26 cellular contexts compared by ENCODE assay signal in the genomic region with DNA sequence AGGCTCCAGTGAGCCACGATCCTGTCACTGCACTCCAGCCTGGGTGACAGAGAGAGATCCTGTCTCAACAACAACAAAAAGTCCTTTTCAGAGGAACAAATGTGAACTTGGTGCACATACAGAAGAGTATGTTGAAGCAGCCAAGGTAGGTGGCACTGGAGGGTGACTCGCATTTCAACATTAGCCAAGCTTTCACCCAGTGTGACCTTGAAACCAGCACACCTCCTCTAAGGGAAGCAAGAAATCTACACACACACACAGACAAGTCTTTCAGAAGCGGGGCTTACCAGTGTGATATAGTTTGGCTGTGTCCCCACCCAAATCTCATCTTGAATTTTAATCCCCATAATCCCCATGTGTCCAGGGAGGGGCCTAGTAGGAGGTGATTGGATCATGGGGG.
DNase-seq lines count a peak whose midpoint lies in the region; ATAC-seq, FAIRE-seq and TF ChIP-seq lines count a peak whose summit lies in the region.
"Had no signal": no experiment of that assay in that cellular context is flagged by ENCODE, and none has a peak within 500 bp of the region (broad histone marks: within the 10 kb centered on the region; RNA-seq: fewer than 3 reads in every experiment).

No MANE protein-coding gene starts in this region.

- no peaks in the 10 kb centered on the region for H3K4me1 Mint-ChIP-seq in Calu3 (ENCODE audit: low read depth, unreplicated experiment)

- peak; percentile 52 for FAIRE-seq in HTR-8/SVneo (lab: Jason Lieb, UNC)
- FAIRE-seq: A204.1, GM12878, GM12892, GM18507 had no signal

- BruUV-seq in Calu3 (replicated peaks; lab: Mats Ljungman, UMichigan): no TSS peak

- H3K36me3 ChIP-seq in WERI-Rb-1: no peaks in the 10 kb centered on the region
- H3K36me3 ChIP-seq: BE2C, BLaER1 had no signal

- intact Hi-C loops in Calu3 (cut with micrococcal nuclease; ENCODE audit: unreplicated experiment): no loop called here

- H3K4me3 Mint-ChIP-seq in Calu3 (ENCODE audit: low read depth, unreplicated experiment): no peak overlapping the region
- H3K4me3 Mint-ChIP-seq: CD4-positive, alpha-beta T cell; CD8-positive, alpha-beta T cell had no signal

- H3K9me3 Mint-ChIP-seq in Calu3 (ENCODE audit: low read depth, unreplicated experiment): no peaks in the 10 kb centered on the region
- H3K9me3 Mint-ChIP-seq: CD4-positive, alpha-beta T cell had no signal

- no peak overlapping the region for H3K4me3 ChIP-seq in WERI-Rb-1 (ENCODE audit: low read depth, low read length)
- H3K4me3 ChIP-seq: BLaER1, GM12878 had no signal

- H3K9me3 ChIP-seq in WERI-Rb-1 (ENCODE audit: severe bottlenecking): no peaks in the 10 kb centered on the region
- H3K9me3 ChIP-seq: BE2C, BLaER1, Caco-2 had no signal

- no peaks in the 10 kb centered on the region for H3K27me3 Mint-ChIP-seq in Calu3 (ENCODE audit: unreplicated experiment)
- H3K27me3 Mint-ChIP-seq: CD4-positive, alpha-beta T cell had no signal

- no peaks in the 10 kb centered on the region for H3K27me3 ChIP-seq in WERI-Rb-1 (ENCODE audit: insufficient read depth, low read depth, severe bottlenecking)
- H3K27me3 ChIP-seq: BE2C, BLaER1 had no signal

- H3K27ac ChIP-seq in WERI-Rb-1: no peak overlapping the region
- H3K27ac ChIP-seq: BLaER1, C4-2B had no signal

- DNase-seq in HTR-8/SVneo (ENCODE audit: insufficient read length, low spot score): no peak
- peak; percentile 80 for DNase-seq in NCI-H82 (lab: John Stamatoyannopoulos, UW)
- peak; percentile 82 for DNase-seq in WERI-Rb-1
- DNase-seq in Calu3: no peak
- no peak for DNase-seq in NCI-H524 treated with DMSO at 0.1 percent for 48 hours (lab: John Stamatoyannopoulos, UW)
- DNase-seq: 8988T; ACHN; BE2C; Caco-2; CD4-positive, alpha-beta T cell; CD8-positive, alpha-beta T cell; DMS 273 treated with DMSO at 0.1 percent for 48 hours; DMS153; DMS53; DMS79; DND-41; EL; GDM1 had no signal

- no peak overlapping the region for H3K27ac Mint-ChIP-seq in Calu3 (ENCODE audit: unreplicated experiment)
- H3K27ac Mint-ChIP-seq: CD4-positive, alpha-beta T cell; CD8-positive, alpha-beta T cell had no signal

- no peak for TF ChIP-seq CTCF in WERI-Rb-1 (IDR thresholded peaks at IDR 0.05; ENCODE audit: low read depth, low read length)
- no peak for TF ChIP-seq CTCF in Calu3 (IDR thresholded peaks at IDR 0.05; ENCODE audit: unreplicated experiment)

- CTCF ChIA-PET in Calu3 (lab: Charles Lee): no interaction called here

- H3K36me3 Mint-ChIP-seq in Calu3 (ENCODE audit: insufficient read depth, unreplicated experiment): no peaks in the 10 kb centered on the region
- H3K36me3 Mint-ChIP-seq: CD8-positive, alpha-beta T cell had no signal

- ATAC-seq in esophagus mucosa: peak; percentile 64
- no peak for ATAC-seq in GM21360 (IDR thresholded peaks at IDR 0.05; ENCODE audit: unreplicated experiment)
- ATAC-seq: CD8-positive, alpha-beta T cell; GM12878 had no signal

Comparison
In these comparisons a context has a peak if more than half of its experiments do, and no peak if none do; other contexts are left out.
1. DNase-seq: peak in NCI-H82 (single experiment) and WERI-Rb-1 (single experiment); none in HTR-8/SVneo (single experiment), Calu3 (single experiment) and NCI-H524 treated with DMSO at 0.1 percent for 48 hours (single experiment).